In the genomic region with DNA sequence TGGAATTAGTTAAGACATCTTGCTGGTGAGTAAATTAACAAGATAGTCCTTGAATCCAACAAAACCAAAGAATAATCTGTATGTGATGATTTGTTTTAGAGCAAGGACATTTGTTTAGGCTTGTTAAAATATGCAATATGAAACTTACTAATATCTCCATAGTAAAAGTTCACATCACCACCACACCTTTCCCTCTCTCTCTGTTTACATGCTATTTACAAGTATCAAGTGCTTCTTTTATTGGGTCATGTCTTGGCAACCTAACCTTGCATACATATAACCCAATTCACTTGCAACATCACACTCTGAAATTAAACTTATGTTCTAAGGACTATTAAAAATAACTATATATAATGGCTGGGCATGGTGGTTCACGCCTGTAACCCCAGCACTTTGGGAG, we compare ENCODE assay signal across 12 cellular contexts.
DNase-seq lines count a peak whose midpoint lies in the region; ATAC-seq, FAIRE-seq and TF ChIP-seq lines count a peak whose summit lies in the region.
"Had no signal": no experiment of that assay in that cellular context is flagged by ENCODE, and none has a peak within 500 bp of the region (broad histone marks: within the 10 kb centered on the region; RNA-seq: fewer than 3 reads in every experiment).

No MANE protein-coding gene starts in this region.

- no peak overlapping the region for H3K56ac ChIP-seq in IMR-90 (ENCODE audit: extremely low read depth, insufficient read depth, low read length)

- H3K4me3 ChIP-seq in IMR-90 (ENCODE audit: insufficient read depth, low read depth, low read length) (no peak overlapping the region), SJSA1 (no peak overlapping the region), endothelial cell of umbilical vein (replicated peaks in 1 of 3; ENCODE audit: insufficient read depth in 1 of 3, low read depth in 1 of 3, low read length in 3 of 3) (no peak overlapping the region), muscle layer of duodenum (ENCODE audit: low read depth in 1 of 2, low read length in 2 of 2) (no peak overlapping the region)
- H3K4me3 ChIP-seq: GM23248 had no signal

- intact Hi-C loops in IMR-90 (cut with micrococcal nuclease) (loop anchor here (5.0 kb wide), 2 partner anchors 52 to 107 kb away; no protein-coding TSS in a partner anchor), endothelial cell of umbilical vein (cut with micrococcal nuclease) (no loop called here)

- no TSS peak for BruUV-seq in IMR-90 (replicated peaks; lab: Mats Ljungman, UMichigan)
- BruUV-seq in endothelial cell of umbilical vein (replicated peaks; lab: Mats Ljungman, UMichigan): no TSS peak

- POLR2A ChIA-PET in IMR-90 (lab: Charles Lee; ENCODE audit: unreplicated experiment) (no interaction called here), endothelial cell of umbilical vein (lab: Charles Lee) (no interaction called here)

- H3K23ac ChIP-seq in IMR-90 (ENCODE audit: low read depth, low read length): peak overlapping the region; percentile 74; the same call in 1 of the 2 replicates

- H3K18ac ChIP-seq in IMR-90 (ENCODE audit: low read depth, low read length): no peak overlapping the region

- CTCF ChIA-PET in IMR-90 (lab: Yijun Ruan, JAX): no interaction called here
- CTCF ChIA-PET in endothelial cell of umbilical vein (lab: Charles Lee): interaction anchor here (3.5 kb wide), 1 partner anchor 13 kb away, joined by 10 read pairs; no protein-coding TSS in a partner anchor

- peaks cover 2% of the 10 kb centered on the region; the same call in 1 of the 2 replicates for H3K4me1 ChIP-seq in IMR-90 (ENCODE audit: control insufficient read depth, insufficient read depth, low read length)
- H3K4me1 ChIP-seq in SJSA1 (replicated peaks): peaks cover 29% of the 10 kb centered on the region
- peaks cover 28% of the 10 kb centered on the region for H3K4me1 ChIP-seq in endothelial cell of umbilical vein (ENCODE audit: control insufficient read depth, extremely low read depth, insufficient read depth, low read length)
- no peaks in the 10 kb centered on the region for H3K4me1 ChIP-seq in muscle layer of duodenum (ENCODE audit: control insufficient read depth in 1 of 2, insufficient read depth in 2 of 2, low read length in 2 of 2)

- H3K27ac ChIP-seq in IMR-90 (ENCODE audit: insufficient read depth, low read length) (no peak overlapping the region), SJSA1 (peak overlapping the region; percentile 62), endothelial cell of umbilical vein (ENCODE audit: insufficient read depth, low read depth, low read length) (peak overlapping the region; percentile 97), muscle layer of duodenum (ENCODE audit: low read length) (peak overlapping the region; percentile 11)
- H3K27ac ChIP-seq: GM23248 had no signal

- H2BK120ac ChIP-seq in IMR-90 (ENCODE audit: low read depth, low read length): peak overlapping the region; percentile 54; the same call in 1 of the 2 replicates

- H3K9me1 ChIP-seq in IMR-90 (ENCODE audit: insufficient read depth, low read length) (peaks cover 2% of the 10 kb centered on the region; the same call in 1 of the 2 replicates), endothelial cell of umbilical vein (replicated peaks; ENCODE audit: control insufficient read depth, extremely low read depth, insufficient read depth, low read length) (no peaks in the 10 kb centered on the region)

- no peak for TF ChIP-seq POLR2A in IMR-90 (IDR thresholded peaks at IDR 0.05; ENCODE audit: low read depth, low read length)
- no peak for TF ChIP-seq POLR2A in endothelial cell of umbilical vein (IDR thresholded peaks at IDR 0.05; ENCODE audit: low read depth, low read length)

- dilution Hi-C loops in IMR-90 (cut with HindIII; ENCODE audit: low sequenced_read_pairs, unreplicated experiment): no loop called here
- dilution Hi-C loops in endothelial cell of umbilical vein (cut with MboI; ENCODE audit: extremely low pct_ligation_motif_present, low sequenced_read_pairs): no loop called here

- no CpG with 5 or more reads among the region's 1 CpG for WGBS in IMR-90 (ENCODE audit: extremely low coverage in 2 of 2, insufficient read length in 1 of 2), 2 experiments

- H4K91ac ChIP-seq in IMR-90 (ENCODE audit: insufficient read depth, low read depth, low read length): peak overlapping the region; percentile 63; the same call in 1 of the 2 replicates

- H3K4ac ChIP-seq in IMR-90 (ENCODE audit: low read depth, low read length): peak overlapping the region; percentile 7; the same call in 1 of the 2 replicates

- H3K9me3 ChIP-seq in IMR-90 (ENCODE audit: control insufficient read depth, insufficient read depth, low read length): no peaks in the 10 kb centered on the region
- no peaks in the 10 kb centered on the region for H3K9me3 ChIP-seq in SJSA1 (replicated peaks)
- H3K9me3 ChIP-seq in endothelial cell of umbilical vein (replicated peaks; ENCODE audit: control insufficient read depth, insufficient read depth, low read length): no peaks in the 10 kb centered on the region
- no peaks in the 10 kb centered on the region for H3K9me3 ChIP-seq in muscle layer of duodenum (ENCODE audit: control insufficient read depth in 1 of 2, low read length in 2 of 2)

- TF ChIP-seq RAD21 in IMR-90 (IDR thresholded peaks at IDR 0.05; ENCODE audit: low read length): no peak

- no peaks in the 10 kb centered on the region for H4K20me1 ChIP-seq in IMR-90 (ENCODE audit: insufficient read depth, low read length)
- no peaks in the 10 kb centered on the region for H4K20me1 ChIP-seq in endothelial cell of umbilical vein (replicated peaks; ENCODE audit: control insufficient read depth, extremely low read depth, insufficient read depth, low read length)

- H2BK15ac ChIP-seq in IMR-90 (ENCODE audit: low read depth, low read length): no peak overlapping the region

- H3K9ac ChIP-seq in IMR-90 (ENCODE audit: low read depth, low read length): no peak overlapping the region
- H3K9ac ChIP-seq in endothelial cell of umbilical vein (replicated peaks; ENCODE audit: extremely low read depth, insufficient read depth, low read length): peak overlapping the region; percentile 91
- H3K9ac ChIP-seq: GM23248 had no signal

- H3K27me3 ChIP-seq in IMR-90 (ENCODE audit: control insufficient read depth, insufficient read depth, low read length) (no peaks in the 10 kb centered on the region), SJSA1 (replicated peaks) (no peaks in the 10 kb centered on the region), endothelial cell of umbilical vein (ENCODE audit: control insufficient read depth in 2 of 2, insufficient read depth in 2 of 2, low read length in 2 of 2) (peaks cover 0 to 7% of the 10 kb centered on the region in 2 experiments), muscle layer of duodenum (ENCODE audit: low read depth, low read length) (no peaks in the 10 kb centered on the region)

- H2BK5ac ChIP-seq in IMR-90 (ENCODE audit: low read depth, low read length, poor library complexity, severe bottlenecking): no peak overlapping the region

- no peak for DNase-seq in IMR-90
- DNase-seq in SJSA1 (ENCODE audit: low read depth in 1 of 2, low spot score in 2 of 2): no peak
- DNase-seq in endothelial cell of umbilical vein (ENCODE audit: low read depth, low spot score): no peak
- DNase-seq in ureter (ENCODE audit: low spot score): no peak
- no peak for DNase-seq in GF-D8 (lab: John Stamatoyannopoulos, UW)
- DNase-seq: CD8-positive, alpha-beta T cell; COR-L47; GM23248; H7 had no signal

- H2AK5ac ChIP-seq in IMR-90 (ENCODE audit: low read depth, low read length): no peak overlapping the region

- H2AFZ ChIP-seq in IMR-90 (replicated peaks; ENCODE audit: low read length, poor library complexity): no peak overlapping the region
- H2AFZ ChIP-seq in endothelial cell of umbilical vein (ENCODE audit: low read depth, low read length): no peak overlapping the region
- H2AFZ ChIP-seq: GM23248 had no signal

- H4K8ac ChIP-seq in IMR-90 (ENCODE audit: low read depth in 2 of 2, low read length in 2 of 2): peak overlapping the region in 1 of 2 experiments; percentile 21; a peak in 1 of 4 replicates

- in situ Hi-C loops in IMR-90 (cut with MboI; ENCODE audit: low sequenced_read_pairs): no loop called here

- H3K4me2 ChIP-seq in IMR-90 (ENCODE audit: low read depth, low read length): no peak overlapping the region
- H3K4me2 ChIP-seq in endothelial cell of umbilical vein (ENCODE audit: insufficient read depth, low read length): peak overlapping the region; percentile 92

- no peak overlapping the region for H2AK9ac ChIP-seq in IMR-90 (replicated peaks; ENCODE audit: low read depth, low read length, poor library complexity)

- no peaks in the 10 kb centered on the region for H3K36me3 ChIP-seq in IMR-90 (ENCODE audit: control insufficient read depth, insufficient read depth, low read length)
- no peaks in the 10 kb centered on the region for H3K36me3 ChIP-seq in SJSA1
- no peaks in the 10 kb centered on the region for H3K36me3 ChIP-seq in endothelial cell of umbilical vein (ENCODE audit: control insufficient read depth in 2 of 2, extremely low read depth in 1 of 2, insufficient read depth in 2 of 2, low read length in 2 of 2)
- no peaks in the 10 kb centered on the region for H3K36me3 ChIP-seq in muscle layer of duodenum (ENCODE audit: control insufficient read depth in 1 of 2, insufficient read depth in 2 of 2, low read length in 2 of 2)

- H4K5ac ChIP-seq in IMR-90 (ENCODE audit: low read depth, low read length): no peak overlapping the region

- H3K79me2 ChIP-seq in endothelial cell of umbilical vein (ENCODE audit: control insufficient read depth, insufficient read depth, low read length): no peaks in the 10 kb centered on the region

- 0 out of 2 replicates have a peak overlapping the region, but pooled peaks have one; percentile 41 for H2BK20ac ChIP-seq in IMR-90 (ENCODE audit: low read depth, low read length)

- TF ChIP-seq CTCF in IMR-90 (conservative IDR thresholded peaks at IDR 0.05; ENCODE audit: low read depth, low read length) (no peak), endothelial cell of umbilical vein (IDR thresholded peaks at IDR 0.05; ENCODE audit: extremely low read depth in 1 of 2, insufficient read depth in 1 of 2, low read depth in 1 of 2, low read length in 2 of 2) (no peak)

- peak; percentile 55 for FAIRE-seq in endothelial cell of umbilical vein (lab: Jason Lieb, UNC)
- FAIRE-seq: A204.1 had no signal

- ATAC-seq in IMR-90 (ENCODE audit: low read depth) (no peak), HG02973 (IDR thresholded peaks at IDR 0.05; ENCODE audit: unreplicated experiment) (no peak)
- ATAC-seq: CD8-positive, alpha-beta T cell had no signal

- H3K79me1 ChIP-seq in IMR-90 (ENCODE audit: low read depth in 1 of 2, low read length in 2 of 2): no peaks in the 10 kb centered on the region

- H3K14ac ChIP-seq in IMR-90 (replicated peaks; ENCODE audit: low read depth, low read length): peak overlapping the region; percentile 54; the same call in 1 of the 2 replicates

TF ChIP-seq in IMR-90, 13 proteins besides CTCF, POLR2A, EP300 and RAD21 (continues in another document):
- no peak for TF ChIP-seq CHD1 (IDR thresholded peaks at IDR 0.05; ENCODE audit: low read depth, low read length)
- TF ChIP-seq NFE2L2 (IDR thresholded peaks at IDR 0.05; ENCODE audit: low read depth, low read length): no peak
- TF ChIP-seq FOS (IDR thresholded peaks at IDR 0.05; ENCODE audit: low read depth, low read length): no peak

TF ChIP-seq in endothelial cell of umbilical vein, 7 proteins besides CTCF, POLR2A, EP300 and RAD21 (continues in another document):
- no peak for TF ChIP-seq POLR2AphosphoS5 (IDR thresholded peaks at IDR 0.05; ENCODE audit: insufficient read depth, low read depth, low read length)
- no peak for TF ChIP-seq JUN (IDR thresholded peaks at IDR 0.05; ENCODE audit: borderline replicate concordance, insufficient read depth, insufficient read length, low read depth)
